In the genomic region with DNA sequence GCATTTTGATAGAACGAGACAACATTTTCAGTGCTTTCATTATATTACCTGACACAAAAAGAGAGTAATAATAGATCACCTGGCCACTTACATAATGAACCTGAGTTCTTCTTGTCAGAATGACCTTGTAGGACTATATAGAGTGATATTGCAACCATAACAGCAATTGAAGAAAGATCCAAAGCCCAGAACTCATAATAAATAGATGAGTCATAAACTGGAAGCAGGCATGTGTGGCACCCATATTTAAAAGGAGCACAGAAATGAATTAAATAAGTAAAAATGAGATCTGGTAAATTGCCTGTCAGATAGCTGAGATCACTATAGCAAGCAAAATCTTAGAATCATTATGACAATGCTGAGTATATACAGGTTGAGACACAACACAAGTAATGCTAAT, we compare ENCODE assay signal across 19 cellular contexts.
"Had no signal": no experiment of that assay in that cellular context is flagged by ENCODE, and none has a peak within 500 bp of the region (broad histone marks: within the 10 kb centered on the region; RNA-seq: fewer than 3 reads in every experiment).

No MANE protein-coding gene starts in this region.

- DNase-seq: activated CD4-positive, alpha-beta memory T cell treated with anti-CD3 and anti-CD28 coated beads for 36 hours; activated CD4-positive, alpha-beta T cell treated with anti-CD3 and anti-CD28 coated beads for 48 hours; activated naive CD4-positive, alpha-beta T cell treated with Interleukin-2 at 50 U/mL for 16 hours; activated naive CD8-positive, alpha-beta T cell treated with anti-CD3 and anti-CD28 coated beads for 36 hours; activated T-cell treated with anti-CD3 and anti-CD28 coated beads, Interleukin-2, amount 50 U/mL, for 48 hours; cerebellar nuclear complex; cortex of kidney; endodermal cell; esophagus squamous epithelium; foreskin melanocyte; hippocampal formation; ovary; stimulated activated CD4-positive, alpha-beta T cell treated with anti-CD3 and anti-CD28 coated beads, Interleukin-4, amount 100 ng/mL, for 24 hours; stimulated activated naive CD4-positive, alpha-beta T cell treated with Interleukin-2 at 50 U/mL for 16 hours had no signal

- H3K27ac ChIP-seq: esophagus squamous epithelium, neutrophil, ovary, prostate gland, right atrium auricular region, thoracic aorta, vagina had no signal

- H3K4me1 ChIP-seq: esophagus squamous epithelium, prostate gland, right atrium auricular region, vagina had no signal

- H3K4me3 ChIP-seq: esophagus squamous epithelium, ovary, prostate gland, right atrium auricular region, thoracic aorta, vagina had no signal

- H3K27me3 ChIP-seq: esophagus squamous epithelium, neutrophil, ovary, right atrium auricular region, vagina had no signal

- H3K9me3 ChIP-seq: esophagus squamous epithelium, neutrophil, ovary, prostate gland, right atrium auricular region, thoracic aorta, vagina had no signal

- H3K36me3 ChIP-seq: esophagus squamous epithelium, neutrophil, ovary, prostate gland, right atrium auricular region, thoracic aorta, vagina had no signal
